ENCODE assay signal across 15 cellular contexts in the genomic region with DNA sequence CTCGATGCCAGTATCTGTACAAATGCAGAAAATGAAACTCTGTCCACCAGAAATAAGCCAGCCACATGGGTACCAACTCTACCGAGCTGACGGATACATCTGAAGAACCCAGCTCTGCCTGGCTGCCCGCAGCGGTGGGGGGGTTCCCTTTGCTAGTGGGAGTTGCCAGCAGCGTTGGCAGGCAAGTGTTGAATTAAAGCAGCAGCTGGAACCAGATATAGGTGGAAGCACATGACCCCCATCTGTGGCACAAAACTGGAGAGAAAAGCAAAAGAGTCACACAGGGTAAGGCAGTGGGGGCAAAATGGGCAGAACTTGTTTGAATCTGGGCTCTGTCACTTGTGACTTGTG. TPM values are rescaled to one million over a fixed set of nuclear protein-coding genes. Genes with fewer than 3 reads are reported as not detected.
DNase-seq lines count a peak whose midpoint lies in the region; ATAC-seq and TF ChIP-seq lines count a peak whose summit lies in the region.
"Had no signal": no experiment of that assay in that cellular context is flagged by ENCODE, and none has a peak within 500 bp of the region (broad histone marks: within the 10 kb centered on the region; RNA-seq: fewer than 3 reads in every experiment).

No MANE protein-coding gene starts in this region.

- no peak overlapping the region for H3K4me3 Mint-ChIP-seq in naive thymus-derived CD4-positive, alpha-beta T cell
- no peak overlapping the region for H3K4me3 Mint-ChIP-seq in MCF 10A (ENCODE audit: unreplicated experiment)
- H3K4me3 Mint-ChIP-seq: CD8-positive, alpha-beta memory T cell; central memory CD8-positive, alpha-beta T cell had no signal

- H3K9me3 ChIP-seq in naive thymus-derived CD4-positive, alpha-beta T cell (ENCODE audit: control insufficient read depth in 2 of 3, low read length in 3 of 3), result no peaks in the 10 kb centered on the region
- H3K9me3 ChIP-seq: thoracic aorta had no signal

- CTCF ChIA-PET in naive thymus-derived CD4-positive, alpha-beta T cell (lab: Charles Lee), result interaction anchor here (1.5 kb wide), 1 partner anchor 14 kb away, joined by 7 read pairs; no protein-coding TSS in a partner anchor
- CTCF ChIA-PET in MCF 10A (lab: Yijun Ruan, JAX), result interaction anchor here (0.8 to 1.0 kb wide), 3 partner anchors 9 to 266 kb away, joined by 3 to 5 read pairs (median 4); no protein-coding TSS in a partner anchor

- no peak for DNase-seq in naive thymus-derived CD4-positive, alpha-beta T cell
- DNase-seq in LoVo (ENCODE audit: low spot score) (no peak), MCF 10A (ENCODE audit: unreplicated experiment) (no peak), OCI-M1 (lab: John Stamatoyannopoulos, UW) (no peak), sciatic nerve (ENCODE audit: low spot score) (no peak)
- DNase-seq: activated naive CD4-positive, alpha-beta T cell treated with Interleukin-2 at 50 U/mL for 16 hours; CD8-positive, alpha-beta memory T cell; KBM-7 had no signal

- H3K36me3 Mint-ChIP-seq in naive thymus-derived CD4-positive, alpha-beta T cell, result peaks cover 0 to 17% (median 9%) of the 10 kb centered on the region in 5 donors
- no peaks in the 10 kb centered on the region for H3K36me3 Mint-ChIP-seq in MCF 10A (ENCODE audit: insufficient read depth, unreplicated experiment)

- H3K27ac Mint-ChIP-seq in naive thymus-derived CD4-positive, alpha-beta T cell, result peak overlapping the region in 1 of 9 donors; percentile 41
- H3K27ac Mint-ChIP-seq in MCF 10A (ENCODE audit: low read depth, unreplicated experiment), result no peak overlapping the region

- POLR2A ChIA-PET in naive thymus-derived CD4-positive, alpha-beta T cell (lab: Charles Lee), result interaction anchor here (0.6 to 1.0 kb wide), 2 partner anchors 9 to 47 kb away, joined by 3 to 5 read pairs; no protein-coding TSS in a partner anchor
- POLR2A ChIA-PET in MCF 10A (lab: Yijun Ruan, JAX), result no interaction called here

- no peaks in the 10 kb centered on the region for H3K27me3 ChIP-seq in naive thymus-derived CD4-positive, alpha-beta T cell (ENCODE audit: control insufficient read depth in 2 of 2, insufficient read depth in 2 of 2, low read length in 2 of 2)

- H3K36me3 ChIP-seq in naive thymus-derived CD4-positive, alpha-beta T cell (ENCODE audit: control insufficient read depth in 2 of 3, insufficient read depth in 3 of 3, low read length in 3 of 3), result no peaks in the 10 kb centered on the region
- H3K36me3 ChIP-seq: thoracic aorta had no signal

- H3K27me3 Mint-ChIP-seq in naive thymus-derived CD4-positive, alpha-beta T cell, result peaks cover 0 to 3% (median 0%) of the 10 kb centered on the region in 5 donors
- H3K27me3 Mint-ChIP-seq in MCF 10A (ENCODE audit: insufficient read depth, unreplicated experiment), result peaks cover 18% of the 10 kb centered on the region
- H3K27me3 Mint-ChIP-seq: CD8-positive, alpha-beta memory T cell; central memory CD8-positive, alpha-beta T cell had no signal

- H3K27ac ChIP-seq in naive thymus-derived CD4-positive, alpha-beta T cell (ENCODE audit: low read depth, low read length), result no peak overlapping the region
- H3K27ac ChIP-seq: epithelial cell of prostate, thoracic aorta had no signal

- peaks cover 0 to 14% of the 10 kb centered on the region in 2 donors for H3K4me1 ChIP-seq in naive thymus-derived CD4-positive, alpha-beta T cell (ENCODE audit: control insufficient read depth in 2 of 2, insufficient read depth in 2 of 2, low read length in 2 of 2)

- no TSS peak for BruUV-seq in MCF 10A (replicated peaks; lab: Mats Ljungman, UMichigan)

- intact Hi-C loops in naive thymus-derived CD4-positive, alpha-beta T cell (cut with micrococcal nuclease), result no loop called here
- intact Hi-C loops in MCF 10A (cut with micrococcal nuclease), result no loop called here
- intact Hi-C loops in sciatic nerve (cut with DNase I), result no loop called here

- ATAC-seq in GM18861 (IDR thresholded peaks at IDR 0.05; ENCODE audit: unreplicated experiment), result peak; percentile 44
- peak; percentile 39 for ATAC-seq in GM21576 (IDR thresholded peaks at IDR 0.05; ENCODE audit: unreplicated experiment)
- ATAC-seq in HG03520 (IDR thresholded peaks at IDR 0.05; ENCODE audit: unreplicated experiment), result peak; percentile 37
- ATAC-seq in naive thymus-derived CD4-positive, alpha-beta T cell, result peak; percentile 29
- ATAC-seq in sciatic nerve, result no peak
- ATAC-seq: left lobe of liver had no signal

- H3K4me1 Mint-ChIP-seq in naive thymus-derived CD4-positive, alpha-beta T cell, result peaks cover 20 to 42% (median 31%) of the 10 kb centered on the region in 7 donors
- H3K4me1 Mint-ChIP-seq in MCF 10A (ENCODE audit: insufficient read depth, unreplicated experiment), result peaks cover under 1% of the 10 kb centered on the region

- no peak overlapping the region for H3K4me3 ChIP-seq in naive thymus-derived CD4-positive, alpha-beta T cell (ENCODE audit: low read length)
- H3K4me3 ChIP-seq: thoracic aorta had no signal

- no peak for TF ChIP-seq CTCF in MCF 10A (IDR thresholded peaks at IDR 0.05; ENCODE audit: unreplicated experiment)

- peaks cover 0 to 3% (median 0%) of the 10 kb centered on the region in 11 donors for H3K9me3 Mint-ChIP-seq in naive thymus-derived CD4-positive, alpha-beta T cell
- no peaks in the 10 kb centered on the region for H3K9me3 Mint-ChIP-seq in MCF 10A (ENCODE audit: unreplicated experiment)
- H3K9me3 Mint-ChIP-seq: CD8-positive, alpha-beta memory T cell; central memory CD8-positive, alpha-beta T cell had no signal

RNA-seq across cellular contexts. Expression of a gene that starts 17.9 kb away (rescaled TPM):
- 10 to 100 TPM in 2 of 5 experiments, 1 to 10 TPM in 3; 3.1 to 13.9 (median 4.9) TPM for total RNA-seq in naive thymus-derived CD4-positive, alpha-beta T cell
- polyA plus RNA-seq in naive thymus-derived CD4-positive, alpha-beta T cell, result under 1 TPM in 1 of 2 donors, not detected in 1; 0.26 TPM
- total RNA-seq in MCF 10A (2022), result 3.2 and 4.0 TPM in 2 replicates
- 4.5 TPM for total RNA-seq in sciatic nerve
- polyA plus RNA-seq: CD8-positive, alpha-beta memory T cell had no signal

RNA-seq across cellular contexts. Expression of a gene that starts 40.9 kb away (rescaled TPM):
- 10 to 100 TPM; 11.3 to 20.3 (median 15.8) TPM for total RNA-seq in naive thymus-derived CD4-positive, alpha-beta T cell
- 10 to 100 TPM; 13.8 to 21.1 TPM for polyA plus RNA-seq in naive thymus-derived CD4-positive, alpha-beta T cell
- total RNA-seq in MCF 10A (2022), result 10.0 and 11.1 TPM in 2 replicates
- total RNA-seq in sciatic nerve, result 12.9 TPM

RNA-seq across cellular contexts. Expression of a gene that starts 44.3 kb away (rescaled TPM):
- total RNA-seq in naive thymus-derived CD4-positive, alpha-beta T cell, result 10 to 100 TPM; 29.9 to 75.2 (median 63.1) TPM
- 10 to 100 TPM; 27.4 to 28.5 TPM for polyA plus RNA-seq in naive thymus-derived CD4-positive, alpha-beta T cell
- 116 and 166 TPM in 2 replicates for total RNA-seq in MCF 10A (2022)
- total RNA-seq in sciatic nerve, result 33.3 TPM
